Comparison of ENCODE assay signal across 9 cellular contexts in the genomic region with DNA sequence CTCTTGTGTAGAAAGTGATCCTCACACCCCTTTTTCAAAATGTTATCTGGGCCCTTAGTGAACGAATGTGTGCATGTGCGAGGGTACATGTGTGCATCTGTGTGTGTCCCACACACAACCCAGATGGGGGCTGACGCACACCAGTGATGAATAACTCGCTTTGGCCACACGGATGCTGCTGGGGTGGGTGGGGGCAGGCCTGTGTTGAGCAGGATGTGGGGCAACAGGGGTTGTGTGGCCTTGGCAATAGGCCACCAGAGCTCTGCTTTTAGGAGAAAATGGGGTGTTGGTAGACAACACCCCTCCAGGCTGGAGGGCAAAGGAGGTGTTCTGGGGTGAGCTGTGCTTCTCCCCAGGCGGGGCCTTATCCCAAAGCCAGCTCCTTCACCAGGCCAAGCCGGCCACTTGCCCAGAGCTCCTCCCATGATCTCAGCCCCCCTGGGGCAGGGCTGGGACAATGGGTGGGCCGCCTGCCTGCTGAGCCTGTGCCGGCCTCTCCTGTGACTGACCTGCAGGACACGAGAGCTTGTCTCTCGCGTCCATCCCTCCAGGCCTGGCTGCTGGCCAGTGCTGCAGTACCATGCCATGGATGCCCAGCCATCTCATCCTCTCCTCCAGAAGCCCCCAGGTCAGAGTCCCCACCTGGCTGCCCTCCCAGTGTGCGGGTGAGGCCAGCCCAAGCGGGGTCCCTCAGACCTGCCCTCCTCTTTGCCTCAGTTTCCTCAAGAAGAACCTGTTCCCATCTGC. TPM values are rescaled to one million over a fixed set of nuclear protein-coding genes. Genes with fewer than 3 reads are reported as not detected.
A peak's percentile ranks its signal among the peaks of the same experiment; 100 is the strongest.
DNase-seq lines count a peak whose midpoint lies in the region; ATAC-seq, FAIRE-seq and TF ChIP-seq lines count a peak whose summit lies in the region.
"Had no signal": no experiment of that assay in that cellular context is flagged by ENCODE, and none has a peak within 500 bp of the region (broad histone marks: within the 10 kb centered on the region; RNA-seq: fewer than 3 reads in every experiment).

No MANE protein-coding gene starts in this region.

- H3K4me2 ChIP-seq in GM12878 (ENCODE audit: control insufficient read depth, insufficient read depth), result peak overlapping the region; percentile 89

- no peak for TF ChIP-seq CTCF in GM12878 (IDR thresholded peaks at IDR 0.05 in 2 of 3, conservative IDR thresholded peaks at IDR 0.05 in 1 of 3; ENCODE audit: control insufficient read depth in 2 of 3, extremely low read depth in 1 of 3, insufficient read depth in 1 of 3, low read depth in 3 of 3, low read length in 3 of 3)
- TF ChIP-seq CTCF in lower lobe of right lung (IDR thresholded peaks at IDR 0.05), result no peak
- no peak for TF ChIP-seq CTCF in tibial artery (IDR thresholded peaks at IDR 0.05)

- TF ChIP-seq RAD21 in GM12878 (IDR thresholded peaks at IDR 0.05; ENCODE audit: insufficient read depth, low read depth, low read length), result no peak

- H4K20me1 ChIP-seq in GM12878 (ENCODE audit: control insufficient read depth, insufficient read depth), result no peaks in the 10 kb centered on the region

- WGBS in GM12878 (ENCODE audit: insufficient coverage, insufficient replicate concordance, low lambda C conversion rate, missing lambda C conversion rate), result 86% methylated on average over 11 of the region's 14 CpGs

- H3K9me3 ChIP-seq in GM12878 (replicated peaks; ENCODE audit: control insufficient read depth, insufficient read depth, low read length), result no peaks in the 10 kb centered on the region
- no peaks in the 10 kb centered on the region for H3K9me3 ChIP-seq in lower lobe of right lung
- H3K9me3 ChIP-seq in tibial artery, result no peaks in the 10 kb centered on the region
- H3K9me3 ChIP-seq in effector memory CD4-positive, alpha-beta T cell (ENCODE audit: control insufficient read depth, low read length), result no peaks in the 10 kb centered on the region

- BruUV-seq in GM12878 (replicated peaks; lab: Mats Ljungman, UMichigan), result no TSS peak

- CTCF ChIA-PET in GM12878 (lab: Yijun Ruan, JAX), result interaction anchor here (0.9 to 2.4 kb wide), 7 partner anchors 12 to 81 kb away, joined by 3 to 13 read pairs (median 3); no protein-coding TSS in a partner anchor

- FAIRE-seq in GM12878 (lab: Jason Lieb, UNC), result no peak

- in situ Hi-C loops in GM12878 (cut with MboI), result no loop called here

- peaks cover 26% of the 10 kb centered on the region for H3K4me1 Mint-ChIP-seq in activated CD4-positive, alpha-beta T cell treated with anti-CD3 and anti-CD28 coated beads, Interleukin-2, amount 10 ng/mL, durations not matched to agents 24 days and 14 days

- no peaks in the 10 kb centered on the region for H3K36me3 Mint-ChIP-seq in activated CD4-positive, alpha-beta T cell treated with anti-CD3 and anti-CD28 coated beads, Interleukin-2, amount 10 ng/mL, durations not matched to agents 24 days and 14 days (ENCODE audit: low read depth)

- no peak for DNase-seq in activated CD4-positive, alpha-beta T cell treated with anti-CD3 and anti-CD28 coated beads, Interleukin-2, amount 10 ng/mL, durations not matched to agents 24 days and 14 days
- no peak for DNase-seq in activated CD4-positive, alpha-beta T cell treated with anti-CD3 and anti-CD28 coated beads for 48 hours
- DNase-seq in GM12878 (ENCODE audit: low read depth, low spot score) (no peak), lower lobe of right lung (no peak), tibial artery (peak; percentile 82 to 87)
- DNase-seq in effector memory CD4-positive, alpha-beta T cell, result no peak
- no peak for DNase-seq in effector CD8-positive, alpha-beta T cell (lab: John Stamatoyannopoulos, UW)
- DNase-seq: erythroblast had no signal

- H3K9me3 Mint-ChIP-seq in activated CD4-positive, alpha-beta T cell treated with anti-CD3 and anti-CD28 coated beads, Interleukin-2, amount 10 ng/mL, durations not matched to agents 24 days and 14 days, result no peaks in the 10 kb centered on the region

- peaks cover 8% of the 10 kb centered on the region for H3K27me3 Mint-ChIP-seq in activated CD4-positive, alpha-beta T cell treated with anti-CD3 and anti-CD28 coated beads, Interleukin-2, amount 10 ng/mL, durations not matched to agents 24 days and 14 days

- H3K27ac ChIP-seq in GM12878 (ENCODE audit: control insufficient read depth, insufficient read depth) (no peak overlapping the region), lower lobe of right lung (no peak overlapping the region), tibial artery (peak overlapping the region; percentile 91 to 100)
- no peak overlapping the region for H3K27ac ChIP-seq in effector memory CD4-positive, alpha-beta T cell (ENCODE audit: insufficient read depth, low read length, poor library complexity, severe bottlenecking)

- SMC1A ChIA-PET in GM12878 (lab: Charles Lee; ENCODE audit: uncharacterized antibody, unreplicated experiment), result interaction anchor here (0.8 to 1.2 kb wide), 2 partner anchors 26 to 30 kb away, joined by 3 read pairs; a partner anchor contains a TSS

- peak overlapping the region; percentile 48 for H3K27ac Mint-ChIP-seq in activated CD4-positive, alpha-beta T cell treated with anti-CD3 and anti-CD28 coated beads, Interleukin-2, amount 10 ng/mL, durations not matched to agents 24 days and 14 days

- H3K4me1 ChIP-seq in GM12878 (ENCODE audit: control insufficient read depth, insufficient read depth, low read length) (peaks cover 12% of the 10 kb centered on the region), lower lobe of right lung (peaks cover 15% of the 10 kb centered on the region), tibial artery (peaks cover 0 to 72% (median 63%) of the 10 kb centered on the region in 4 donors)
- peaks cover 10% of the 10 kb centered on the region for H3K4me1 ChIP-seq in effector memory CD4-positive, alpha-beta T cell (ENCODE audit: control insufficient read depth, insufficient read depth, low read length, poor library complexity, severe bottlenecking)

- H3K4me3 Mint-ChIP-seq in activated CD4-positive, alpha-beta T cell treated with anti-CD3 and anti-CD28 coated beads, Interleukin-2, amount 10 ng/mL, durations not matched to agents 24 days and 14 days, result peak overlapping the region; percentile 47

- H3K4me3 ChIP-seq in GM12878 (peak overlapping the region; percentile 46), lower lobe of right lung (peak overlapping the region; percentile 69), tibial artery (peak overlapping the region; percentile 85 to 94)
- no peak overlapping the region for H3K4me3 ChIP-seq in effector memory CD4-positive, alpha-beta T cell (ENCODE audit: insufficient read depth, low read depth, low read length, poor library complexity, severe bottlenecking)

- H3K27me3 ChIP-seq in GM12878 (replicated peaks in 1 of 2; ENCODE audit: control insufficient read depth in 2 of 2, insufficient read depth in 2 of 2, low read length in 1 of 2) (no peaks in the 10 kb centered on the region), lower lobe of right lung (ENCODE audit: low read depth) (peaks cover 11% of the 10 kb centered on the region), tibial artery (no peaks in the 10 kb centered on the region)
- H3K27me3 ChIP-seq in effector memory CD4-positive, alpha-beta T cell (replicated peaks; ENCODE audit: control insufficient read depth, insufficient read depth, low read length, poor library complexity, severe bottlenecking), result no peaks in the 10 kb centered on the region

- TF ChIP-seq POLR2A in GM12878 (IDR thresholded peaks at IDR 0.05; ENCODE audit: low read depth, low read length), result no peak

- peaks cover 4% of the 10 kb centered on the region; the same call in 1 of the 2 replicates for H3K79me2 ChIP-seq in GM12878 (ENCODE audit: control insufficient read depth, insufficient read depth, low read length)

- TF ChIP-seq EP300 in GM12878 (IDR thresholded peaks at IDR 0.05; ENCODE audit: borderline replicate concordance in 1 of 2, control insufficient read depth in 1 of 2, low read depth in 2 of 2, low read length in 2 of 2), result no peak

- intact Hi-C loops in activated CD4-positive, alpha-beta T cell treated with anti-CD3 and anti-CD28 coated beads, Interleukin-2, amount 10 ng/mL, durations not matched to agents 24 days and 14 days (cut with micrococcal nuclease), result loop anchor here (2.0 kb wide), 1 partner anchor 15 kb away; no protein-coding TSS in a partner anchor
- intact Hi-C loops in GM12878 (cut with micrococcal nuclease; ENCODE audit: unreplicated experiment) (no loop called here), lower lobe of right lung (cut with DNase I) (no loop called here), tibial artery (cut with DNase I; ENCODE audit: low total_unique reads) (no loop called here)

- POLR2A ChIA-PET in GM12878 (lab: Charles Lee), result interaction anchor here (0.6 to 1.6 kb wide), 6 partner anchors 9 to 37 kb away, joined by 3 to 6 read pairs (median 3); a partner anchor contains a TSS

- H3K36me3 ChIP-seq in GM12878 (ENCODE audit: control insufficient read depth in 2 of 2, insufficient read depth in 2 of 2, low read length in 1 of 2) (no peaks in the 10 kb centered on the region), lower lobe of right lung (peaks cover 14% of the 10 kb centered on the region), tibial artery (peaks cover 8 to 22% (median 12%) of the 10 kb centered on the region in 3 donors)
- no peaks in the 10 kb centered on the region for H3K36me3 ChIP-seq in effector memory CD4-positive, alpha-beta T cell (ENCODE audit: control insufficient read depth, insufficient read depth, low read length)

- no peak overlapping the region for H2AFZ ChIP-seq in GM12878 (ENCODE audit: control insufficient read depth, low read depth, low read length)

- RAD21 ChIA-PET in GM12878 (lab: Charles Lee; ENCODE audit: unreplicated experiment), result interaction anchor here (0.9 to 2.0 kb wide), 5 partner anchors 16 to 81 kb away, joined by 3 to 7 read pairs (median 5); a partner anchor contains a TSS

- H3K9ac ChIP-seq in GM12878 (ENCODE audit: control insufficient read depth, insufficient read depth, low read length), result peak overlapping the region; percentile 61

- no peak for ATAC-seq in GM12878
- no peak for ATAC-seq in lower lobe of right lung
- ATAC-seq in GM21825 (IDR thresholded peaks at IDR 0.05; ENCODE audit: unreplicated experiment), result no peak

RNA-seq across cellular contexts. Expression of a gene that starts 1.7 kb away (rescaled TPM):
- total RNA-seq in activated CD4-positive, alpha-beta T cell treated with anti-CD3 and anti-CD28 coated beads, Interleukin-2, amount 10 ng/mL, durations not matched to agents 24 days and 14 days, result 22.0 and 23.5 TPM in 2 replicates
- total RNA-seq in GM12878 (2013; cell fraction: nucleolus; rRNA removed), result 33.1 and 35.4 TPM in 2 replicates
- total RNA-seq in GM12878 (2014; rRNA removed), result 36.0 and 42.0 TPM in 2 replicates
- total RNA-seq in GM12878 (2014; rRNA removed; fragmentation: Illumina TruSeq; extraction: Trizol), result 16.8 and 19.2 TPM in 2 replicates
- total RNA-seq in GM12878 (2021), result 75.4 and 81.0 TPM in 2 replicates
- polyA plus RNA-seq in GM12878 (2011; ENCODE audit: low read depth), result 8.1 TPM
- 10.0 and 14.1 TPM in 2 replicates for polyA plus RNA-seq in GM12878 (2011; rRNA removed)
- polyA plus RNA-seq in GM12878 (2011; cell fraction: cytosol; rRNA removed), result 12.3 and 18.9 TPM in 2 replicates
- 53.4 and 220 TPM in 2 replicates for polyA plus RNA-seq in GM12878 (2011; cell fraction: nucleus; rRNA removed)
- polyA plus RNA-seq in GM12878 (2012), result 13.9 and 24.5 TPM in 2 replicates
- 3.2 and 15.9 TPM in 2 replicates for polyA plus RNA-seq in GM12878 (2014; fragmentation: Illumina TruSeq; extraction: Trizol)
- under 1 TPM; 0.18 to 0.62 TPM for polyA plus RNA-seq in GM12878 (2014; fragmentation: Nextera tagmentation; extraction: Ambion mirVana)
- polyA plus RNA-seq in GM12878 (2014; rRNA removed), result 49.0 and 58.5 TPM in 2 replicates
- 10 to 100 TPM; 36.5 to 38.0 TPM for polyA plus RNA-seq in GM12878 (2016; fragmentation: Nextera tagmentation; extraction: Ambion mirVana)
- 12.5 and 16.2 TPM in 2 replicates for polyA minus RNA-seq in GM12878 (2011; rRNA and poly(A)+ RNA removed)
- 13.1 and 13.9 TPM in 2 replicates for polyA minus RNA-seq in GM12878 (2011; cell fraction: cytosol; rRNA and poly(A)+ RNA removed)
- polyA minus RNA-seq in GM12878 (2011; cell fraction: nucleus; rRNA and poly(A)+ RNA removed), result 11.1 and 35.8 TPM in 2 replicates
- total RNA-seq in lower lobe of right lung, result 23.1 TPM

RNA-seq across cellular contexts. Expression of a gene that starts 25.2 kb away (rescaled TPM):
- 13.6 TPM in 2 replicates for total RNA-seq in activated CD4-positive, alpha-beta T cell treated with anti-CD3 and anti-CD28 coated beads, Interleukin-2, amount 10 ng/mL, durations not matched to agents 24 days and 14 days
- 20.9 and 22.0 TPM in 2 replicates for total RNA-seq in GM12878 (2013; cell fraction: nucleolus; rRNA removed)
- total RNA-seq in GM12878 (2014; rRNA removed) (12.0 and 15.3 TPM in 2 replicates), GM12878 (2014; rRNA removed; fragmentation: Illumina TruSeq; extraction: Trizol) (0.40 and 0.60 TPM in 2 replicates), GM12878 (2021) (15.7 and 15.9 TPM in 2 replicates), lower lobe of right lung (1.7 TPM)
- 0.67 TPM for polyA plus RNA-seq in GM12878 (2011; ENCODE audit: low read depth)
- polyA plus RNA-seq in GM12878 (2011; rRNA removed) (0.89 and 3.9 TPM in 2 replicates), GM12878 (2014; fragmentation: Illumina TruSeq; extraction: Trizol) (0.09 TPM in 1 of 2 replicates, not detected in the other), GM12878 (2014; fragmentation: Nextera tagmentation; extraction: Ambion mirVana) (not detected), GM12878 (2014; rRNA removed) (18.8 and 21.0 TPM in 2 replicates), GM12878 (2016; fragmentation: Nextera tagmentation; extraction: Ambion mirVana) (1 to 10 TPM; 4.6 TPM)
- 13.3 and 32.6 TPM in 2 replicates for polyA plus RNA-seq in GM12878 (2011; cell fraction: cytosol; rRNA removed)
- 26.2 and 34.2 TPM in 2 replicates for polyA plus RNA-seq in GM12878 (2011; cell fraction: nucleus; rRNA removed)
- polyA plus RNA-seq in GM12878 (2012), result 5.0 and 10.6 TPM in 2 replicates
- 0.44 and 2.4 TPM in 2 replicates for polyA minus RNA-seq in GM12878 (2011; rRNA and poly(A)+ RNA removed)
- 5.6 and 7.6 TPM in 2 replicates for polyA minus RNA-seq in GM12878 (2011; cell fraction: cytosol; rRNA and poly(A)+ RNA removed)
- 6.2 and 11.8 TPM in 2 replicates for polyA minus RNA-seq in GM12878 (2011; cell fraction: nucleus; rRNA and poly(A)+ RNA removed)

RNA-seq across cellular contexts. Expression of a gene that starts 25.6 kb away (rescaled TPM):
- 64.9 and 65.3 TPM in 2 replicates for total RNA-seq in activated CD4-positive, alpha-beta T cell treated with anti-CD3 and anti-CD28 coated beads, Interleukin-2, amount 10 ng/mL, durations not matched to agents 24 days and 14 days
- 37.7 and 45.6 TPM in 2 replicates for total RNA-seq in GM12878 (2013; cell fraction: nucleolus; rRNA removed)
- total RNA-seq in GM12878 (2014; rRNA removed) (15.5 and 18.2 TPM in 2 replicates), GM12878 (2014; rRNA removed; fragmentation: Illumina TruSeq; extraction: Trizol) (6.2 and 7.6 TPM in 2 replicates), GM12878 (2021) (30.3 and 36.6 TPM in 2 replicates), lower lobe of right lung (47.1 TPM)
- polyA plus RNA-seq in GM12878 (2011; ENCODE audit: low read depth), result 8.6 TPM
- polyA plus RNA-seq in GM12878 (2011; rRNA removed) (10.2 and 23.1 TPM in 2 replicates), GM12878 (2014; fragmentation: Illumina TruSeq; extraction: Trizol) (1.1 and 5.1 TPM in 2 replicates), GM12878 (2014; fragmentation: Nextera tagmentation; extraction: Ambion mirVana) (1 to 10 TPM in 1 of 2 experiments, under 1 TPM in 1; 0.82 to 2.3 TPM), GM12878 (2014; rRNA removed) (33.3 and 47.9 TPM in 2 replicates), GM12878 (2016; fragmentation: Nextera tagmentation; extraction: Ambion mirVana) (10 to 100 TPM; 35.3 to 35.8 TPM)
- polyA plus RNA-seq in GM12878 (2011; cell fraction: cytosol; rRNA removed), result 30.5 and 48.8 TPM in 2 replicates
- polyA plus RNA-seq in GM12878 (2011; cell fraction: nucleus; rRNA removed), result 173 and 211 TPM in 2 replicates
- 21.0 and 23.7 TPM in 2 replicates for polyA plus RNA-seq in GM12878 (2012)
- polyA minus RNA-seq in GM12878 (2011; rRNA and poly(A)+ RNA removed), result 15.1 and 21.8 TPM in 2 replicates
- polyA minus RNA-seq in GM12878 (2011; cell fraction: cytosol; rRNA and poly(A)+ RNA removed), result 16.8 and 19.9 TPM in 2 replicates
- 27.6 and 54.2 TPM in 2 replicates for polyA minus RNA-seq in GM12878 (2011; cell fraction: nucleus; rRNA and poly(A)+ RNA removed)

RNA-seq across cellular contexts. Expression of a gene that starts 37.8 kb away (rescaled TPM):
- 4.5 and 5.2 TPM in 2 replicates for total RNA-seq in activated CD4-positive, alpha-beta T cell treated with anti-CD3 and anti-CD28 coated beads, Interleukin-2, amount 10 ng/mL, durations not matched to agents 24 days and 14 days
- total RNA-seq in GM12878 (2013; cell fraction: nucleolus; rRNA removed), result 146 and 175 TPM in 2 replicates
- total RNA-seq in GM12878 (2014; rRNA removed) (48.8 and 52.6 TPM in 2 replicates), GM12878 (2014; rRNA removed; fragmentation: Illumina TruSeq; extraction: Trizol) (16.4 and 17.7 TPM in 2 replicates), GM12878 (2021) (95.3 and 107 TPM in 2 replicates), lower lobe of right lung (76.5 TPM)
- 36.3 TPM for polyA plus RNA-seq in GM12878 (2011; ENCODE audit: low read depth)
- polyA plus RNA-seq in GM12878 (2011; rRNA removed) (26.3 and 51.5 TPM in 2 replicates), GM12878 (2014; fragmentation: Illumina TruSeq; extraction: Trizol) (42.7 and 47.0 TPM in 2 replicates), GM12878 (2014; fragmentation: Nextera tagmentation; extraction: Ambion mirVana) (1 to 10 TPM; 6.6 to 8.0 TPM), GM12878 (2014; rRNA removed) (89.0 and 112 TPM in 2 replicates), GM12878 (2016; fragmentation: Nextera tagmentation; extraction: Ambion mirVana) (10 to 100 TPM; 53.7 to 68.5 TPM)
- polyA plus RNA-seq in GM12878 (2011; cell fraction: cytosol; rRNA removed), result 68.7 and 85.6 TPM in 2 replicates
- polyA plus RNA-seq in GM12878 (2011; cell fraction: nucleus; rRNA removed), result 247 and 263 TPM in 2 replicates
- polyA plus RNA-seq in GM12878 (2012), result 84.1 and 86.7 TPM in 2 replicates
- 19.3 and 39.3 TPM in 2 replicates for polyA minus RNA-seq in GM12878 (2011; rRNA and poly(A)+ RNA removed)
- polyA minus RNA-seq in GM12878 (2011; cell fraction: cytosol; rRNA and poly(A)+ RNA removed), result 25.3 and 28.3 TPM in 2 replicates
- 35.3 and 49.6 TPM in 2 replicates for polyA minus RNA-seq in GM12878 (2011; cell fraction: nucleus; rRNA and poly(A)+ RNA removed)

RNA-seq across cellular contexts. Expression of a gene that starts 45.0 kb away (rescaled TPM):
- 157 and 172 TPM in 2 replicates for total RNA-seq in activated CD4-positive, alpha-beta T cell treated with anti-CD3 and anti-CD28 coated beads, Interleukin-2, amount 10 ng/mL, durations not matched to agents 24 days and 14 days
- total RNA-seq in GM12878 (2013; cell fraction: nucleolus; rRNA removed), result 139 and 149 TPM in 2 replicates
- total RNA-seq in GM12878 (2014; rRNA removed), result 184 and 215 TPM in 2 replicates
- total RNA-seq in GM12878 (2014; rRNA removed; fragmentation: Illumina TruSeq; extraction: Trizol), result 56.3 and 59.3 TPM in 2 replicates
- total RNA-seq in GM12878 (2021), result 136 and 149 TPM in 2 replicates
- polyA plus RNA-seq in GM12878 (2011; ENCODE audit: low read depth), result 86.4 TPM
- polyA plus RNA-seq in GM12878 (2011; rRNA removed), result 83.0 and 114 TPM in 2 replicates
- 164 and 232 TPM in 2 replicates for polyA plus RNA-seq in GM12878 (2011; cell fraction: cytosol; rRNA removed)
- 533 and 587 TPM in 2 replicates for polyA plus RNA-seq in GM12878 (2011; cell fraction: nucleus; rRNA removed)
- 160 and 166 TPM in 2 replicates for polyA plus RNA-seq in GM12878 (2012)
- polyA plus RNA-seq in GM12878 (2014; fragmentation: Illumina TruSeq; extraction: Trizol), result 36.1 and 59.5 TPM in 2 replicates
- polyA plus RNA-seq in GM12878 (2014; fragmentation: Nextera tagmentation; extraction: Ambion mirVana), result 10 to 100 TPM; 32.7 to 67.6 TPM
- polyA plus RNA-seq in GM12878 (2014; rRNA removed), result 176 and 216 TPM in 2 replicates
- polyA plus RNA-seq in GM12878 (2016; fragmentation: Nextera tagmentation; extraction: Ambion mirVana), result 100 to 1,000 TPM in 1 of 2 experiments, 10 to 100 TPM in 1; 85.9 to 101 TPM
- 125 and 201 TPM in 2 replicates for polyA minus RNA-seq in GM12878 (2011; rRNA and poly(A)+ RNA removed)
- 40.6 and 85.2 TPM in 2 replicates for polyA minus RNA-seq in GM12878 (2011; cell fraction: cytosol; rRNA and poly(A)+ RNA removed)
- 141 and 184 TPM in 2 replicates for polyA minus RNA-seq in GM12878 (2011; cell fraction: nucleus; rRNA and poly(A)+ RNA removed)
- 69.4 TPM for total RNA-seq in lower lobe of right lung

Comparison
In these comparisons a context has a peak if more than half of its experiments do, and no peak if none do; other contexts are left out.
1. DNase-seq: peak in tibial artery (2 of 2); none in activated CD4-positive, alpha-beta T cell treated with anti-CD3 and anti-CD28 coated beads, Interleukin-2, amount 10 ng/mL, durations not matched to agents 24 days and 14 days (single experiment), activated CD4-positive, alpha-beta T cell treated with anti-CD3 and anti-CD28 coated beads for 48 hours (single experiment), GM12878 (single experiment), lower lobe of right lung (single experiment), effector memory CD4-positive, alpha-beta T cell (0 of 3) and effector CD8-positive, alpha-beta T cell (single experiment).
2. H3K27ac ChIP-seq: peak in tibial artery (2 of 2); none in GM12878 (single experiment), lower lobe of right lung (single experiment) and effector memory CD4-positive, alpha-beta T cell (single experiment).